In genomic region chr1:110210604-110211502, GRCh38 we compare ENCODE assay signal across 8 cellular contexts. TPM values are rescaled to one million over a fixed set of nuclear protein-coding genes. Genes with fewer than 3 reads are reported as not detected.
DNase-seq lines count a peak whose midpoint lies in the region; ATAC-seq and TF ChIP-seq lines count a peak whose summit lies in the region.

No MANE protein-coding gene starts in this region.

- no peak for TF ChIP-seq CTCF in GM13976 (IDR thresholded peaks at IDR 0.05; ENCODE audit: borderline replicate concordance, control extremely low read depth, extremely low read depth, insufficient read depth, missing control alignments)

- peak; percentile 61 for DNase-seq in GM13976 (ENCODE audit: low spot score)
- DNase-seq in NCI-H526 treated with DMSO at 0.1 percent for 48 hours (lab: John Stamatoyannopoulos, UW), result peak; percentile 38
- peak; percentile 67 for DNase-seq in activated CD8-positive, alpha-beta T cell treated with anti-CD3 and anti-CD28 coated beads, Interleukin-2, amount 10 ng/mL, durations not matched to agents 7 days and 5 days
- peak; percentile 59 to 65 for DNase-seq in stimulated activated naive CD8-positive, alpha-beta T cell treated with anti-CD3 and anti-CD28 coated beads, Interleukin-15, amount 100 ng/mL, for 72 hours
- no peak for DNase-seq in superior temporal gyrus (ENCODE audit: extremely low spot score)

- H3K36me3 ChIP-seq in endocrine pancreas (ENCODE audit: control insufficient read depth, insufficient read depth, low read length), result no peaks in the 10 kb centered on the region
- H3K36me3 ChIP-seq in mucosa of stomach (ENCODE audit: control insufficient read depth, insufficient read depth, low read length), result no peaks in the 10 kb centered on the region

- no peak overlapping the region for H3K4me3 ChIP-seq in endocrine pancreas (ENCODE audit: control insufficient read depth, insufficient read depth, low read length)
- H3K4me3 ChIP-seq in mucosa of stomach (ENCODE audit: low read length), result peak overlapping the region; percentile 25

- ATAC-seq in HG02852 (IDR thresholded peaks at IDR 0.05; ENCODE audit: unreplicated experiment), result peak; percentile 28
- ATAC-seq in activated CD8-positive, alpha-beta T cell treated with anti-CD3 and anti-CD28 coated beads, Interleukin-2, amount 10 ng/mL, durations not matched to agents 7 days and 5 days, result peak; percentile 23
- ATAC-seq in stimulated activated naive CD8-positive, alpha-beta T cell treated with anti-CD3 and anti-CD28 coated beads, Interleukin-15, amount 100 ng/mL, for 72 hours, result peak; percentile 37

- in situ Hi-C loops in GM13976 (cut with MboI; ENCODE audit: low sequenced_read_pairs, unreplicated experiment), result no loop called here

- H3K9me3 ChIP-seq in endocrine pancreas (ENCODE audit: control insufficient read depth, low read length) (no peaks in the 10 kb centered on the region), mucosa of stomach (ENCODE audit: control insufficient read depth, low read length) (no peaks in the 10 kb centered on the region)

- H3K9me3 Mint-ChIP-seq in activated CD8-positive, alpha-beta T cell treated with anti-CD3 and anti-CD28 coated beads, Interleukin-2, amount 10 ng/mL, durations not matched to agents 7 days and 5 days (ENCODE audit: insufficient read depth), result no peaks in the 10 kb centered on the region
- no peaks in the 10 kb centered on the region for H3K9me3 Mint-ChIP-seq in stimulated activated naive CD8-positive, alpha-beta T cell treated with anti-CD3 and anti-CD28 coated beads, Interleukin-15, amount 100 ng/mL, for 72 hours

- H3K27me3 Mint-ChIP-seq in activated CD8-positive, alpha-beta T cell treated with anti-CD3 and anti-CD28 coated beads, Interleukin-2, amount 10 ng/mL, durations not matched to agents 7 days and 5 days (ENCODE audit: low read depth), result peaks cover 8% of the 10 kb centered on the region
- H3K27me3 Mint-ChIP-seq in stimulated activated naive CD8-positive, alpha-beta T cell treated with anti-CD3 and anti-CD28 coated beads, Interleukin-15, amount 100 ng/mL, for 72 hours, result no peaks in the 10 kb centered on the region

- H3K27ac Mint-ChIP-seq in activated CD8-positive, alpha-beta T cell treated with anti-CD3 and anti-CD28 coated beads, Interleukin-2, amount 10 ng/mL, durations not matched to agents 7 days and 5 days, result peak overlapping the region; percentile 80
- H3K27ac Mint-ChIP-seq in stimulated activated naive CD8-positive, alpha-beta T cell treated with anti-CD3 and anti-CD28 coated beads, Interleukin-15, amount 100 ng/mL, for 72 hours, result peak overlapping the region; percentile 24 to 94

- CTCF ChIA-PET in activated CD8-positive, alpha-beta T cell treated with anti-CD3 and anti-CD28 coated beads, Interleukin-2, amount 10 ng/mL, durations not matched to agents 7 days and 5 days (lab: Charles Lee), result interaction anchor here (0.7 to 10.7 kb wide), 6 partner anchors 8 to 286 kb away, joined by 3 to 460 read pairs (median 16); no protein-coding TSS in a partner anchor

- peaks cover 42% of the 10 kb centered on the region for H3K4me1 Mint-ChIP-seq in activated CD8-positive, alpha-beta T cell treated with anti-CD3 and anti-CD28 coated beads, Interleukin-2, amount 10 ng/mL, durations not matched to agents 7 days and 5 days (ENCODE audit: low read depth)
- H3K4me1 Mint-ChIP-seq in stimulated activated naive CD8-positive, alpha-beta T cell treated with anti-CD3 and anti-CD28 coated beads, Interleukin-15, amount 100 ng/mL, for 72 hours, result peaks cover 75% of the 10 kb centered on the region

- H3K4me3 Mint-ChIP-seq in activated CD8-positive, alpha-beta T cell treated with anti-CD3 and anti-CD28 coated beads, Interleukin-2, amount 10 ng/mL, durations not matched to agents 7 days and 5 days, result peak overlapping the region; percentile 81
- peak overlapping the region; percentile 98 to 99 for H3K4me3 Mint-ChIP-seq in stimulated activated naive CD8-positive, alpha-beta T cell treated with anti-CD3 and anti-CD28 coated beads, Interleukin-15, amount 100 ng/mL, for 72 hours

- H3K9ac ChIP-seq in endocrine pancreas (ENCODE audit: control insufficient read depth, insufficient read depth, low read length), result peak overlapping the region; percentile 69
- peak overlapping the region; percentile 58 for H3K9ac ChIP-seq in mucosa of stomach (ENCODE audit: low read length)

- H3K36me3 Mint-ChIP-seq in activated CD8-positive, alpha-beta T cell treated with anti-CD3 and anti-CD28 coated beads, Interleukin-2, amount 10 ng/mL, durations not matched to agents 7 days and 5 days (ENCODE audit: low read depth), result peaks cover 1% of the 10 kb centered on the region

- no peaks in the 10 kb centered on the region for H3K4me1 ChIP-seq in endocrine pancreas (ENCODE audit: control insufficient read depth, insufficient read depth, low read length)
- H3K4me1 ChIP-seq in mucosa of stomach (ENCODE audit: control insufficient read depth, insufficient read depth, low read length), result peaks cover 35% of the 10 kb centered on the region

- POLR2A ChIA-PET in activated CD8-positive, alpha-beta T cell treated with anti-CD3 and anti-CD28 coated beads, Interleukin-2, amount 10 ng/mL, durations not matched to agents 7 days and 5 days (lab: Charles Lee), result interaction anchor here (0.6 to 7.3 kb wide), 4 partner anchors 128 to 434 kb away, joined by 3 to 69 read pairs (median 4); partner anchors contain the start of genes RBM15 and STRIP1

- H3K27me3 ChIP-seq in endocrine pancreas (ENCODE audit: control insufficient read depth, insufficient read depth, low read length) (no peaks in the 10 kb centered on the region), mucosa of stomach (ENCODE audit: control insufficient read depth, insufficient read depth, low read length) (peaks cover 22% of the 10 kb centered on the region)

RNA-seq across cellular contexts. Expression of gene KCNC4, which starts 0.7 kb away (rescaled TPM):
- 1 to 10 TPM; 7.5 to 8.3 TPM for total RNA-seq in activated CD8-positive, alpha-beta T cell treated with anti-CD3 and anti-CD28 coated beads, Interleukin-2, amount 10 ng/mL, durations not matched to agents 7 days and 5 days
